11 cellular contexts compared by ENCODE assay signal in genomic region chr1:24926596-24927249, GRCh38. TPM values are rescaled to one million over a fixed set of nuclear protein-coding genes. Genes with fewer than 3 reads are reported as not detected.
DNase-seq lines count a peak whose midpoint lies in the region; ATAC-seq and TF ChIP-seq lines count a peak whose summit lies in the region.
"Had no signal": no experiment of that assay in that cellular context is flagged by ENCODE, and none has a peak within 500 bp of the region (broad histone marks: within the 10 kb centered on the region; RNA-seq: fewer than 3 reads in every experiment).

No MANE protein-coding gene starts in this region.

- no peaks in the 10 kb centered on the region for H3K9me3 Mint-ChIP-seq in effector memory CD8-positive, alpha-beta T cell
- no peaks in the 10 kb centered on the region for H3K9me3 Mint-ChIP-seq in stimulated activated naive B cell treated with anti-CD40 and anti-IgM and Interleukin-4, amounts not matched to agents 10 μg/mL and 1 μg/mL and 100 μg/mL, for 72 hours

- H3K27me3 ChIP-seq in PC-3 (ENCODE audit: low read length): peaks cover 69% of the 10 kb centered on the region
- H3K27me3 ChIP-seq in osteoblast (ENCODE audit: insufficient read depth, low read length): peaks cover 4% of the 10 kb centered on the region

- peaks cover 55 to 58% of the 10 kb centered on the region in 2 donors for H3K4me1 Mint-ChIP-seq in effector memory CD8-positive, alpha-beta T cell (ENCODE audit: low read depth in 2 of 2)
- H3K4me1 Mint-ChIP-seq in stimulated activated naive B cell treated with anti-CD40 and anti-IgM and Interleukin-4, amounts not matched to agents 10 μg/mL and 1 μg/mL and 100 μg/mL, for 72 hours: peaks cover 49 to 77% of the 10 kb centered on the region in 2 donors

- DNase-seq in activated effector memory CD4-positive, alpha-beta T cell treated with anti-CD3 and anti-CD28 coated beads, Interleukin-2, amount 50 U/mL, for 16 hours: peak; percentile 72
- DNase-seq in activated effector memory CD4-positive, alpha-beta T cell treated with Interleukin-2 at 50 U/mL for 16 hours: no peak
- DNase-seq in PC-3 (no peak), osteoblast (ENCODE audit: insufficient read length, low spot score, missing footprints) (no peak), HK-2 (ENCODE audit: unreplicated experiment) (no peak), amniotic stem cell (lab: John Stamatoyannopoulos, UW) (no peak)
- DNase-seq in effector memory CD8-positive, alpha-beta T cell: no peak
- no peak for DNase-seq in stimulated activated naive B cell treated with anti-CD40 and anti-IgM and Interleukin-4, amounts not matched to agents 10 μg/mL and 1 μg/mL and 100 μg/mL, for 72 hours
- DNase-seq: C1 segment of cervical spinal cord, GOT3 had no signal

- H3K9ac ChIP-seq in PC-3 (ENCODE audit: low read length): no peak overlapping the region

- peak overlapping the region; percentile 100 for H3K27ac Mint-ChIP-seq in effector memory CD8-positive, alpha-beta T cell
- H3K27ac Mint-ChIP-seq in stimulated activated naive B cell treated with anti-CD40 and anti-IgM and Interleukin-4, amounts not matched to agents 10 μg/mL and 1 μg/mL and 100 μg/mL, for 72 hours: peak overlapping the region; percentile 56

- no peaks in the 10 kb centered on the region for H3K36me3 ChIP-seq in PC-3 (ENCODE audit: low read depth, low read length)
- no peaks in the 10 kb centered on the region for H3K36me3 ChIP-seq in osteoblast (ENCODE audit: insufficient read depth, low read length)

- intact Hi-C loops in PC-3 (cut with micrococcal nuclease): no loop called here

- H3K36me3 Mint-ChIP-seq in effector memory CD8-positive, alpha-beta T cell (ENCODE audit: insufficient read depth): peaks cover 98% of the 10 kb centered on the region
- peaks cover 59 to 72% of the 10 kb centered on the region in 2 donors for H3K36me3 Mint-ChIP-seq in stimulated activated naive B cell treated with anti-CD40 and anti-IgM and Interleukin-4, amounts not matched to agents 10 μg/mL and 1 μg/mL and 100 μg/mL, for 72 hours

- no peaks in the 10 kb centered on the region for H3K27me3 Mint-ChIP-seq in effector memory CD8-positive, alpha-beta T cell
- no peaks in the 10 kb centered on the region for H3K27me3 Mint-ChIP-seq in stimulated activated naive B cell treated with anti-CD40 and anti-IgM and Interleukin-4, amounts not matched to agents 10 μg/mL and 1 μg/mL and 100 μg/mL, for 72 hours

- H4K20me1 ChIP-seq in PC-3 (ENCODE audit: low read length) (no peaks in the 10 kb centered on the region), osteoblast (ENCODE audit: insufficient read depth, low read length) (no peaks in the 10 kb centered on the region)

- H3K27ac ChIP-seq in PC-3 (ENCODE audit: low read length) (no peak overlapping the region), osteoblast (ENCODE audit: low read depth, low read length) (no peak overlapping the region)

- no peaks in the 10 kb centered on the region for H3K4me1 ChIP-seq in PC-3 (ENCODE audit: insufficient read depth, low read length)
- H3K4me1 ChIP-seq in osteoblast (ENCODE audit: insufficient read depth, low read length): no peaks in the 10 kb centered on the region

- no peaks in the 10 kb centered on the region for H3K9me3 ChIP-seq in PC-3 (ENCODE audit: low read length)
- H3K9me3 ChIP-seq in osteoblast (ENCODE audit: low read depth, low read length): no peaks in the 10 kb centered on the region

- H3K9me2 ChIP-seq in PC-3 (replicated peaks; ENCODE audit: low read length): no peaks in the 10 kb centered on the region

- TF ChIP-seq CTCF in PC-3 (conservative IDR thresholded peaks at IDR 0.05; ENCODE audit: low read depth, low read length): no peak
- TF ChIP-seq CTCF in osteoblast (IDR thresholded peaks at IDR 0.05; ENCODE audit: extremely low read depth, low read depth, low read length): no peak

- CTCF ChIA-PET in PC-3 (lab: Charles Lee): no interaction called here

- POLR2A ChIA-PET in PC-3 (lab: Charles Lee; ENCODE audit: unreplicated experiment): no interaction called here

- no TSS peak for BruUV-seq in PC-3 (replicated peaks; lab: Mats Ljungman, UMichigan)

- H3K79me2 ChIP-seq in PC-3 (ENCODE audit: low read length) (no peaks in the 10 kb centered on the region), osteoblast (ENCODE audit: insufficient read depth, low read length) (no peaks in the 10 kb centered on the region)

- peak overlapping the region; percentile 35; the same call in 1 of the 2 replicates for H3K4me2 ChIP-seq in PC-3 (ENCODE audit: low read length)
- no peak overlapping the region for H3K4me2 ChIP-seq in osteoblast (ENCODE audit: insufficient read depth, low read length)

- no peaks in the 10 kb centered on the region for H3F3A ChIP-seq in PC-3 (ENCODE audit: low read length, unreplicated experiment)

- H2AFZ ChIP-seq in PC-3 (ENCODE audit: low read length) (peak overlapping the region; percentile 50; the same call in 1 of the 2 replicates), osteoblast (ENCODE audit: low read length) (no peak overlapping the region)

- no peak overlapping the region for H3K4me3 ChIP-seq in PC-3 (ENCODE audit: low read length)
- H3K4me3 ChIP-seq in osteoblast (ENCODE audit: insufficient read depth, low read length): no peak overlapping the region

- ATAC-seq in PC-3: no peak
- no peak for ATAC-seq in effector memory CD8-positive, alpha-beta T cell (replicated peaks)
- no peak for ATAC-seq in stimulated activated naive B cell treated with anti-CD40 and anti-IgM and Interleukin-4, amounts not matched to agents 10 μg/mL and 1 μg/mL and 100 μg/mL, for 72 hours (replicated peaks)

- H3K4me3 Mint-ChIP-seq in effector memory CD8-positive, alpha-beta T cell: peak overlapping the region; percentile 98
- peak overlapping the region; percentile 96 to 97 for H3K4me3 Mint-ChIP-seq in stimulated activated naive B cell treated with anti-CD40 and anti-IgM and Interleukin-4, amounts not matched to agents 10 μg/mL and 1 μg/mL and 100 μg/mL, for 72 hours

RNA-seq across cellular contexts. Expression of gene RUNX3, which starts 3.4 kb away (rescaled TPM):
- total RNA-seq in PC-3 (2014; rRNA removed): 2.8 and 3.7 TPM in 2 replicates
- 1.8 and 3.6 TPM in 2 replicates for total RNA-seq in osteoblast
- total RNA-seq: dermis microvascular lymphatic vessel endothelial cell had no signal
